Comparison of ENCODE assay signal across 18 cellular contexts in the genomic region with DNA sequence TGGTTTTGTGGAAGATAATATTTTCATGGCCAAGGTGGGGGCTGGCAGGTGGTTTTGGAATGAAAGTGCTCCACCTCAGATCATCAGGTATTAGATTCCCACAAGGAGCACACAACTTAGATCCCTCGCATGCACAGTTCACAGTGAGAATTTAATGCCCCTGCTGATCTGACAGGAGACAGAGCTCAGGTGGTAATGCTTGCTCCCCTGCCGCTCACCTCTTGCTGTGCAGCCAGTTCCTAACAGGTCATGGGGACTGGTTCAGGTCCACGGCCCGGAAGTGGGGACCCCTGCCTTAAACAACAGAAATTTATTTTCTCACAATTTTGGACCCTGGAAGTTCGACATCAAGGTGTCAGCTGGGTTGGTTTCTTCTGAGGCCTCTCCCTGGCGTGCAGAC.
"Had no signal": no experiment of that assay in that cellular context is flagged by ENCODE, and none has a peak within 500 bp of the region (broad histone marks: within the 10 kb centered on the region; RNA-seq: fewer than 3 reads in every experiment).

No MANE protein-coding gene starts in this region.

- H3K9me3 ChIP-seq: esophagus squamous epithelium, gastroesophageal sphincter, ovary, testis, tibial nerve, upper lobe of right lung, vagina had no signal

- H3K27ac ChIP-seq: esophagus squamous epithelium, gastroesophageal sphincter, ovary, testis, tibial nerve, upper lobe of right lung, vagina had no signal

- H3K27ac Mint-ChIP-seq: effector memory CD8-positive, alpha-beta T cell; naive thymus-derived CD8-positive, alpha-beta T cell had no signal

- H3K27me3 ChIP-seq: esophagus squamous epithelium, gastroesophageal sphincter, ovary, testis, tibial nerve, upper lobe of right lung, vagina had no signal

- H3K36me3 ChIP-seq: esophagus squamous epithelium, gastroesophageal sphincter, ovary, tibial nerve, upper lobe of right lung, vagina had no signal

- DNase-seq: cortex of kidney; effector memory CD8-positive, alpha-beta T cell; esophagus squamous epithelium; foreskin fibroblast; mammary epithelial cell; naive thymus-derived CD8-positive, alpha-beta T cell; nucleus accumbens; ovary; right cardiac atrium; stimulated activated CD4-positive, alpha-beta T cell treated with anti-CD3 and anti-CD28 coated beads, Interleukin-2, amount 100 ng/mL, for 48 hours; stimulated activated naive CD4-positive, alpha-beta T cell treated with Interleukin-2 at 50 U/mL for 16 hours; testis; upper lobe of right lung had no signal

- H3K4me3 Mint-ChIP-seq: effector memory CD8-positive, alpha-beta T cell; naive thymus-derived CD8-positive, alpha-beta T cell; neural crest cell had no signal

- H3K27me3 Mint-ChIP-seq: effector memory CD8-positive, alpha-beta T cell had no signal

- H3K4me3 ChIP-seq: esophagus squamous epithelium, gastroesophageal sphincter, ovary, smooth muscle cell, testis, tibial nerve, upper lobe of right lung, vagina had no signal

- H3K36me3 Mint-ChIP-seq: naive thymus-derived CD8-positive, alpha-beta T cell had no signal
